In genomic region chr3:58088501-58088900, GRCh38 we compare ENCODE assay signal across 20 cellular contexts.
"Had no signal": no experiment of that assay in that cellular context is flagged by ENCODE, and none has a peak within 500 bp of the region (broad histone marks: within the 10 kb centered on the region; RNA-seq: fewer than 3 reads in every experiment).

No MANE protein-coding gene starts in this region.

- H3K27me3 ChIP-seq: heart left ventricle, neural progenitor cell, suprapubic skin, upper lobe of left lung had no signal

- H3K36me3 ChIP-seq: neural progenitor cell, prostate gland had no signal

- H3K4me1 Mint-ChIP-seq: mesothelial cell of epicardium, neural progenitor cell had no signal

- H3K4me3 ChIP-seq: coronary artery, heart left ventricle, lung, neural progenitor cell, prostate gland, suprapubic skin, upper lobe of left lung had no signal

- ATAC-seq: heart left ventricle; naive thymus-derived CD8-positive, alpha-beta T cell; stimulated activated naive CD8-positive, alpha-beta T cell treated with anti-CD3 and anti-CD28 coated beads, Interleukin-15, amount 100 ng/mL, for 72 hours had no signal

- H3K4me3 Mint-ChIP-seq: activated B cell treated with CpG ODN at 0.5 μM for 24 hours; activated CD4-positive, alpha-beta memory T cell treated with anti-CD3 and anti-CD28 coated beads for 36 hours; activated naive CD8-positive, alpha-beta T cell treated with anti-CD3 and anti-CD28 coated beads for 36 hours; mesothelial cell of epicardium; neural progenitor cell; stimulated activated naive CD8-positive, alpha-beta T cell treated with anti-CD3 and anti-CD28 coated beads, Interleukin-15, amount 100 ng/mL, for 72 hours; T-helper 1 cell treated with Interleukin-12 subunit alpha and Interleukin-12 subunit beta and Interleukin-4 antibody, amounts not matched to agents 30 μg/mL and 1 μg/mL, for 36 hours had no signal

- H3K9me3 Mint-ChIP-seq: activated B cell treated with CpG ODN at 0.5 μM for 24 hours; activated CD4-positive, alpha-beta memory T cell treated with anti-CD3 and anti-CD28 coated beads for 36 hours; activated naive CD8-positive, alpha-beta T cell treated with anti-CD3 and anti-CD28 coated beads for 36 hours; naive thymus-derived CD8-positive, alpha-beta T cell; neural progenitor cell; stimulated activated naive CD8-positive, alpha-beta T cell treated with anti-CD3 and anti-CD28 coated beads, Interleukin-15, amount 100 ng/mL, for 72 hours; T-helper 1 cell treated with Interleukin-12 subunit alpha and Interleukin-12 subunit beta and Interleukin-4 antibody, amounts not matched to agents 30 μg/mL and 1 μg/mL, for 36 hours had no signal

- DNase-seq: activated B cell treated with CpG ODN at 0.5 μM for 24 hours; activated CD4-positive, alpha-beta memory T cell treated with anti-CD3 and anti-CD28 coated beads for 36 hours; activated CD4-positive, alpha-beta T cell treated with anti-CD3 and anti-CD28 coated beads for 48 hours; activated naive CD4-positive, alpha-beta T cell treated with Interleukin-2 at 50 U/mL for 16 hours; activated naive CD8-positive, alpha-beta T cell treated with anti-CD3 and anti-CD28 coated beads for 36 hours; activated T-cell treated with anti-CD3 and anti-CD28 coated beads, Interleukin-2, amount 50 U/mL, for 48 hours; cerebellar nuclear complex; heart left ventricle; naive thymus-derived CD8-positive, alpha-beta T cell; stimulated activated CD4-positive, alpha-beta T cell treated with anti-CD3 and anti-CD28 coated beads, Interleukin-1b, Interleukin-23, amount 100 ng/mL, for 48 hours; stimulated activated naive CD8-positive, alpha-beta T cell treated with anti-CD3 and anti-CD28 coated beads, Interleukin-15, amount 100 ng/mL, for 72 hours; T1000; upper lobe of left lung had no signal

- H3K9me3 ChIP-seq: heart left ventricle, prostate gland, suprapubic skin, upper lobe of left lung had no signal

- H3K4me1 ChIP-seq: neural progenitor cell, prostate gland, suprapubic skin had no signal

- H3K27me3 Mint-ChIP-seq: activated B cell treated with CpG ODN at 0.5 μM for 24 hours; activated CD4-positive, alpha-beta memory T cell treated with anti-CD3 and anti-CD28 coated beads for 36 hours; activated naive CD8-positive, alpha-beta T cell treated with anti-CD3 and anti-CD28 coated beads for 36 hours; naive thymus-derived CD8-positive, alpha-beta T cell; stimulated activated naive CD8-positive, alpha-beta T cell treated with anti-CD3 and anti-CD28 coated beads, Interleukin-15, amount 100 ng/mL, for 72 hours had no signal

- H3K27ac Mint-ChIP-seq: activated B cell treated with CpG ODN at 0.5 μM for 24 hours; activated CD4-positive, alpha-beta memory T cell treated with anti-CD3 and anti-CD28 coated beads for 36 hours; activated naive CD8-positive, alpha-beta T cell treated with anti-CD3 and anti-CD28 coated beads for 36 hours; mesothelial cell of epicardium; neural progenitor cell; T-helper 1 cell treated with Interleukin-12 subunit alpha and Interleukin-12 subunit beta and Interleukin-4 antibody, amounts not matched to agents 30 μg/mL and 1 μg/mL, for 36 hours had no signal

- H3K27ac ChIP-seq: coronary artery, heart left ventricle, neural progenitor cell, prostate gland, suprapubic skin, upper lobe of left lung had no signal
